Comparison of ENCODE assay signal across 11 cellular contexts in genomic region chr11:328516-329100, GRCh38. TPM values are rescaled to one million over a fixed set of nuclear protein-coding genes. Genes with fewer than 3 reads are reported as not detected.
A peak's percentile ranks its signal among the peaks of the same experiment; 100 is the strongest.
DNase-seq lines count a peak whose midpoint lies in the region; ATAC-seq and TF ChIP-seq lines count a peak whose summit lies in the region.
"Not testable (repeated sequence)": the region's sequence is repeated elsewhere in the genome, so short reads cannot be mapped to it uniquely, and the experiment has no call there.
"Had no signal": no experiment of that assay in that cellular context is flagged by ENCODE, and none has a peak within 500 bp of the region (broad histone marks: within the 10 kb centered on the region; RNA-seq: fewer than 3 reads in every experiment).

No MANE protein-coding gene starts in this region.

- POLR2A ChIA-PET in naive thymus-derived CD8-positive, alpha-beta T cell (lab: Charles Lee), result interaction anchor here (0.5 to 5.6 kb wide), 10 partner anchors 11 to 1284 kb away, joined by 3 to 38 read pairs (median 6); partner anchors contain the start of genes BET1L and RIC8A

- intact Hi-C loops in left ventricle myocardium inferior (cut with micrococcal nuclease), result not testable (repeated sequence)

- peaks cover 67% of the 10 kb centered on the region for H3K4me1 Mint-ChIP-seq in T-helper 2 cell treated with Interferon-gamma antibody and Interleukin-4, amounts not matched to agents 5 μg/mL and 100 μg/mL, for 36 hours (ENCODE audit: low read depth)
- peaks cover 75% of the 10 kb centered on the region for H3K4me1 Mint-ChIP-seq in activated T-cell treated with anti-CD3 and anti-CD28 coated beads, Interleukin-2, amount 50 U/mL, for 24 hours (ENCODE audit: low read depth)
- H3K4me1 Mint-ChIP-seq in activated naive CD8-positive, alpha-beta T cell (ENCODE audit: low read depth), result peaks cover 79% of the 10 kb centered on the region
- peaks cover 37 to 93% (median 82%) of the 10 kb centered on the region in 4 donors for H3K4me1 Mint-ChIP-seq in naive thymus-derived CD8-positive, alpha-beta T cell
- peaks cover 63% of the 10 kb centered on the region for H3K4me1 Mint-ChIP-seq in stimulated activated memory B cell treated with anti-CD40 and anti-IgM and Interleukin-4, amounts not matched to agents 10 μg/mL and 1 μg/mL and 100 μg/mL, for 72 hours

- H3K9ac ChIP-seq in BLaER1 treated with 17β-estradiol and CSF1 and Interleukin-3, amounts not matched to agents 10 nM and 100 nM, result peak overlapping the region in 2 of 11 experiments; percentile 6 to 72; a peak in 5 of 22 replicates

- not testable (repeated sequence) for ATAC-seq in naive thymus-derived CD8-positive, alpha-beta T cell; stimulated activated memory B cell treated with anti-CD40 and anti-IgM and Interleukin-4, amounts not matched to agents 10 μg/mL and 1 μg/mL and 100 μg/mL, for 72 hours

- peak overlapping the region; percentile 65 for H3K4me3 Mint-ChIP-seq in T-helper 2 cell treated with Interferon-gamma antibody and Interleukin-4, amounts not matched to agents 5 μg/mL and 100 μg/mL, for 36 hours
- H3K4me3 Mint-ChIP-seq in activated T-cell treated with anti-CD3 and anti-CD28 coated beads, Interleukin-2, amount 50 U/mL, for 24 hours; activated naive CD8-positive, alpha-beta T cell; stimulated activated memory B cell treated with anti-CD40 and anti-IgM and Interleukin-4, amounts not matched to agents 10 μg/mL and 1 μg/mL and 100 μg/mL, for 72 hours: not testable (repeated sequence)
- H3K4me3 Mint-ChIP-seq in naive thymus-derived CD8-positive, alpha-beta T cell, result peak overlapping the region in 4 of 10 donors; percentile 52 to 74 (median 59)

- H3K27me3 ChIP-seq in BLaER1 treated with 17β-estradiol and CSF1 and Interleukin-3, amounts not matched to agents 10 nM and 100 nM, result peaks cover 0 to 12% (median 0%) of the 10 kb centered on the region in 11 experiments; a peak in 4 of 22 replicates
- not testable (repeated sequence) for H3K27me3 ChIP-seq in left ventricle myocardium inferior (ENCODE audit: low read depth)

- peak overlapping the region; percentile 77 to 96 (median 91) for H3K4me2 ChIP-seq in BLaER1 treated with 17β-estradiol and CSF1 and Interleukin-3, amounts not matched to agents 10 nM and 100 nM

- peak overlapping the region in 8 of 11 experiments; percentile 8 to 97 (median 92); a peak in 14 of 22 replicates for H3K27ac ChIP-seq in BLaER1 treated with 17β-estradiol and CSF1 and Interleukin-3, amounts not matched to agents 10 nM and 100 nM
- H3K27ac ChIP-seq in KOPT-K1 (ENCODE audit: low read depth, low read length, poor library complexity, severe bottlenecking) (peak overlapping the region; percentile 96), left ventricle myocardium inferior (replicated peaks) (peak overlapping the region; percentile 97)

- not testable (repeated sequence) for DNase-seq in T-helper 2 cell treated with Interferon-gamma antibody and Interleukin-4, amounts not matched to agents 5 μg/mL and 100 μg/mL, for 36 hours (ENCODE audit: low spot score); left ventricle myocardium inferior; naive thymus-derived CD8-positive, alpha-beta T cell
- peak; percentile 25 for DNase-seq in activated T-cell treated with anti-CD3 and anti-CD28 coated beads, Interleukin-2, amount 50 U/mL, for 24 hours

- peak overlapping the region; percentile 85 for H3K27ac Mint-ChIP-seq in T-helper 2 cell treated with Interferon-gamma antibody and Interleukin-4, amounts not matched to agents 5 μg/mL and 100 μg/mL, for 36 hours
- not testable (repeated sequence) for H3K27ac Mint-ChIP-seq in activated T-cell treated with anti-CD3 and anti-CD28 coated beads, Interleukin-2, amount 50 U/mL, for 24 hours
- H3K27ac Mint-ChIP-seq in activated naive CD8-positive, alpha-beta T cell, result peak overlapping the region; percentile 34
- peak overlapping the region; percentile 63 to 95 (median 90) for H3K27ac Mint-ChIP-seq in naive thymus-derived CD8-positive, alpha-beta T cell
- peak overlapping the region; percentile 60 for H3K27ac Mint-ChIP-seq in stimulated activated memory B cell treated with anti-CD40 and anti-IgM and Interleukin-4, amounts not matched to agents 10 μg/mL and 1 μg/mL and 100 μg/mL, for 72 hours

- not testable (repeated sequence) for H3K9me3 Mint-ChIP-seq in T-helper 2 cell treated with Interferon-gamma antibody and Interleukin-4, amounts not matched to agents 5 μg/mL and 100 μg/mL, for 36 hours; activated T-cell treated with anti-CD3 and anti-CD28 coated beads, Interleukin-2, amount 50 U/mL, for 24 hours; activated naive CD8-positive, alpha-beta T cell (ENCODE audit: low read depth); naive thymus-derived CD8-positive, alpha-beta T cell; stimulated activated memory B cell treated with anti-CD40 and anti-IgM and Interleukin-4, amounts not matched to agents 10 μg/mL and 1 μg/mL and 100 μg/mL, for 72 hours

- TF ChIP-seq CTCF in left ventricle myocardium inferior (IDR thresholded peaks at IDR 0.05; ENCODE audit: borderline replicate concordance), result not testable (repeated sequence)

- not testable (repeated sequence) for H3K4me3 ChIP-seq in BLaER1 treated with 17β-estradiol and CSF1 and Interleukin-3, amounts not matched to agents 10 nM and 100 nM; left ventricle myocardium inferior

- H3K4me1 ChIP-seq in BLaER1 treated with 17β-estradiol and CSF1 and Interleukin-3, amounts not matched to agents 10 nM and 100 nM, result peaks cover 84 to 100% (median 96%) of the 10 kb centered on the region in 10 experiments
- H3K4me1 ChIP-seq in left ventricle myocardium inferior, result peaks cover 43% of the 10 kb centered on the region

- H3K9me3 ChIP-seq in BLaER1 treated with 17β-estradiol and CSF1 and Interleukin-3, amounts not matched to agents 10 nM and 100 nM (replicated peaks in 1 of 11), result peaks cover 0 to 23% (median 5%) of the 10 kb centered on the region in 11 experiments; a peak in 11 of 22 replicates
- not testable (repeated sequence) for H3K9me3 ChIP-seq in KOPT-K1 (ENCODE audit: insufficient read depth, low read length, poor library complexity, severe bottlenecking); left ventricle myocardium inferior (replicated peaks)

- H3K36me3 Mint-ChIP-seq in T-helper 2 cell treated with Interferon-gamma antibody and Interleukin-4, amounts not matched to agents 5 μg/mL and 100 μg/mL, for 36 hours (ENCODE audit: low read depth), result peaks cover 14% of the 10 kb centered on the region
- H3K36me3 Mint-ChIP-seq in activated T-cell treated with anti-CD3 and anti-CD28 coated beads, Interleukin-2, amount 50 U/mL, for 24 hours (ENCODE audit: low read depth); activated naive CD8-positive, alpha-beta T cell; naive thymus-derived CD8-positive, alpha-beta T cell; stimulated activated memory B cell treated with anti-CD40 and anti-IgM and Interleukin-4, amounts not matched to agents 10 μg/mL and 1 μg/mL and 100 μg/mL, for 72 hours: not testable (repeated sequence)

- not testable (repeated sequence) for H3K27me3 Mint-ChIP-seq in T-helper 2 cell treated with Interferon-gamma antibody and Interleukin-4, amounts not matched to agents 5 μg/mL and 100 μg/mL, for 36 hours (ENCODE audit: low read depth); activated T-cell treated with anti-CD3 and anti-CD28 coated beads, Interleukin-2, amount 50 U/mL, for 24 hours; activated naive CD8-positive, alpha-beta T cell; naive thymus-derived CD8-positive, alpha-beta T cell; stimulated activated memory B cell treated with anti-CD40 and anti-IgM and Interleukin-4, amounts not matched to agents 10 μg/mL and 1 μg/mL and 100 μg/mL, for 72 hours

- H4K20me1 ChIP-seq in BLaER1 treated with 17β-estradiol and CSF1 and Interleukin-3, amounts not matched to agents 10 nM and 100 nM, result not testable (repeated sequence)

- not testable (repeated sequence) for H3K36me3 ChIP-seq in BLaER1 treated with 17β-estradiol and CSF1 and Interleukin-3, amounts not matched to agents 10 nM and 100 nM; KOPT-K1 (ENCODE audit: insufficient read depth, low read length); left ventricle myocardium inferior

RNA-seq across cellular contexts. Expression of gene IFITM3, which starts 7.9 kb away (rescaled TPM):
- total RNA-seq in left ventricle myocardium inferior, result 259 TPM
- 10 to 100 TPM; 11.3 to 11.9 TPM for total RNA-seq in naive thymus-derived CD8-positive, alpha-beta T cell
- polyA plus RNA-seq in naive thymus-derived CD8-positive, alpha-beta T cell, result 100 to 1,000 TPM in 2 of 3 donors, 10 to 100 TPM in 1; 45.1 to 202 (median 196) TPM

RNA-seq across cellular contexts. Expression of gene IFITM1, which starts 14.8 kb away (rescaled TPM):
- total RNA-seq in left ventricle myocardium inferior, result 83.5 TPM
- total RNA-seq in naive thymus-derived CD8-positive, alpha-beta T cell, result 10 to 100 TPM; 90.0 to 91.0 TPM
- polyA plus RNA-seq in naive thymus-derived CD8-positive, alpha-beta T cell, result 1,000 to 10,000 TPM; 1,833 to 2,198 (median 2,135) TPM

RNA-seq across cellular contexts. Expression of gene IFITM2, which starts 21.0 kb away (rescaled TPM):
- total RNA-seq in left ventricle myocardium inferior, result 160 TPM
- 100 to 1,000 TPM; 115 to 122 TPM for total RNA-seq in naive thymus-derived CD8-positive, alpha-beta T cell
- 1,000 to 10,000 TPM; 2,345 to 2,732 (median 2,362) TPM for polyA plus RNA-seq in naive thymus-derived CD8-positive, alpha-beta T cell

RNA-seq across cellular contexts. Expression of gene IFITM5, which starts 29.3 kb away (rescaled TPM):
- not detected for total RNA-seq in left ventricle myocardium inferior
- total RNA-seq in naive thymus-derived CD8-positive, alpha-beta T cell, result not detected
- not detected for polyA plus RNA-seq in naive thymus-derived CD8-positive, alpha-beta T cell
- total RNA-seq: A172, Daoy had no signal
- polyA plus RNA-seq: CD14-positive monocyte had no signal

RNA-seq across cellular contexts. Expression of gene PGGHG, which starts 39.7 kb away (rescaled TPM):
- 7.2 TPM for total RNA-seq in left ventricle myocardium inferior
- 100 to 1,000 TPM; 662 to 707 TPM for total RNA-seq in naive thymus-derived CD8-positive, alpha-beta T cell
- 10 to 100 TPM in 2 of 3 donors, 1 to 10 TPM in 1; 8.1 to 14.9 (median 11.2) TPM for polyA plus RNA-seq in naive thymus-derived CD8-positive, alpha-beta T cell

Comparison
In these comparisons a context has a peak if more than half of its experiments do, and no peak if none do; other contexts are left out.
1. RNA of gene IFITM3, which starts 7.9 kb away (total RNA-seq): 259 TPM in left ventricle myocardium inferior (single experiment); 11.3 to 11.9 TPM in naive thymus-derived CD8-positive, alpha-beta T cell; every median in the first group is over 10 times any median in the second.
2. Peak in every context shown above with its lines, with median percentiles within 50 percentile points of each other: H3K27ac ChIP-seq.